ENCODE assay signal across 9 cellular contexts in genomic region chr4:139901516-139902327, GRCh38.
DNase-seq lines count a peak whose midpoint lies in the region; ATAC-seq and TF ChIP-seq lines count a peak whose summit lies in the region.
"Had no signal": no experiment of that assay in that cellular context is flagged by ENCODE, and none has a peak within 500 bp of the region (broad histone marks: within the 10 kb centered on the region; RNA-seq: fewer than 3 reads in every experiment).

No MANE protein-coding gene starts in this region.

- in situ Hi-C loops in astrocyte of the cerebellum (cut with HindIII; ENCODE audit: low sequenced_read_pairs) = no loop called here

- H3K27me3 ChIP-seq in left lung (no peaks in the 10 kb centered on the region), thoracic aorta (replicated peaks; ENCODE audit: insufficient read depth) (no peaks in the 10 kb centered on the region)

- peak; percentile 28 for DNase-seq in NCI-H1105 treated with DMSO at 0.1 percent for 48 hours (lab: John Stamatoyannopoulos, UW)
- no peak for DNase-seq in NCI-H1105 (lab: John Stamatoyannopoulos, UW)
- no peak for DNase-seq in astrocyte of the cerebellum (ENCODE audit: low read depth)
- no peak for DNase-seq in left lung
- no peak for DNase-seq in thoracic aorta (ENCODE audit: low spot score)
- DNase-seq in cortex of kidney (lab: John Stamatoyannopoulos, UW) = no peak
- DNase-seq in dedifferentiated amniotic fluid mesenchymal stem cell (ENCODE audit: extremely low spot score) = no peak
- DNase-seq: MV-4-11 had no signal

- H3K4me3 ChIP-seq in astrocyte of the cerebellum (ENCODE audit: low read depth, low read length) (peak overlapping the region; percentile 2), left lung (peak overlapping the region; percentile 15 to 16), thoracic aorta (peak overlapping the region; percentile 62)

- H3K27ac ChIP-seq in left lung (peak overlapping the region; percentile 65 to 66), thoracic aorta (no peak overlapping the region)

- no peaks in the 10 kb centered on the region for H3K9me3 ChIP-seq in left lung
- H3K9me3 ChIP-seq in thoracic aorta = no peaks in the 10 kb centered on the region

- H3K36me3 ChIP-seq in left lung (no peaks in the 10 kb centered on the region), thoracic aorta (no peaks in the 10 kb centered on the region)

- intact Hi-C loops in left lung (cut with DNase I) = no loop called here

- TF ChIP-seq CTCF in astrocyte of the cerebellum (IDR thresholded peaks at IDR 0.05; ENCODE audit: low read depth, low read length, missing control alignments) = no peak
- TF ChIP-seq CTCF in left lung (IDR thresholded peaks at IDR 0.05) = no peak
- TF ChIP-seq CTCF in thoracic aorta (IDR thresholded peaks at IDR 0.05) = no peak

- H3K4me1 ChIP-seq in left lung (peaks cover 0 to 26% of the 10 kb centered on the region in 2 donors), thoracic aorta (ENCODE audit: control insufficient read depth in 1 of 2, low read depth in 2 of 2) (peaks cover 0 to 15% of the 10 kb centered on the region in 2 donors)

- ATAC-seq in left lung (peak; percentile 55), thoracic aorta (ENCODE audit: insufficient number of reproducible peaks, low FRiP score, low read depth) (no peak), HG02884 (IDR thresholded peaks at IDR 0.05; ENCODE audit: unreplicated experiment) (no peak)

Comparison
In these comparisons a context has a peak if more than half of its experiments do, and no peak if none do; other contexts are left out.
1. H3K4me3 ChIP-seq: peak in every context shown above with its lines; median percentile 62 in thoracic aorta; 16 in left lung; 2 in astrocyte of the cerebellum.
2. H3K27ac ChIP-seq: peak in left lung (2 of 2); none in thoracic aorta (0 of 2).